Comparison of ENCODE assay signal across 15 cellular contexts in the genomic region with DNA sequence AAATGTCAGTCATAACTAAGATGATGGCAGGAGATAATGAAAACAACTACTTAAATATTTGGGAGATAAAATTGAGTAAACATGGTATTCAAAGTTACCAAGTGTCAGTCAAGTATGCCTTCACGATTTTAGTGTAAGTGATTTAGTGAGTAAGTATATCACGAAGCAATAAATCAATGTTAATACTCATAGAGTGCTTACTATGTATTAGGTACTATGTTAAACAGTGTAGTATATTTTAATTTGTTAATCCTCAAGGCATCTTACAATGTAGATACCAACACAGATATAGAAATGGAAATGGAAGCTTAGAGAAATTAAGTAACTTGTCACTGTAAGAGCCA. TPM values are rescaled to one million over a fixed set of nuclear protein-coding genes. Genes with fewer than 3 reads are reported as not detected.
"Had no signal": no experiment of that assay in that cellular context is flagged by ENCODE, and none has a peak within 500 bp of the region (broad histone marks: within the 10 kb centered on the region; RNA-seq: fewer than 3 reads in every experiment).

No MANE protein-coding gene starts in this region.

- H3K27ac ChIP-seq: adrenal gland, body of pancreas, ovary, tibial artery, vagina had no signal

- DNase-seq: activated CD4-positive, alpha-beta T cell treated with anti-CD3 and anti-CD28 coated beads, Interleukin-2, amount 50 U/mL, for 1 hour; activated CD8-positive, alpha-beta memory T cell treated with anti-CD3 and anti-CD28 coated beads, Interleukin-2, amount 10 ng/mL, durations not matched to agents 7 days and 5 days; activated gamma-delta T cell; activated T-cell treated with anti-CD3 and anti-CD28 coated beads, Interleukin-2, amount 50 U/mL, for 4 hours; adrenal gland; body of pancreas; central memory CD4-positive, alpha-beta T cell; cortex of kidney; effector memory CD8-positive, alpha-beta T cell; kidney glomerular epithelial cell; ovary; stimulated activated CD4-positive, alpha-beta T cell treated with anti-CD3 and anti-CD28 coated beads, Interleukin-4, amount 100 ng/mL, for 24 hours; tibial artery had no signal

- H3K4me1 ChIP-seq: body of pancreas, tibial artery, vagina had no signal

- H3K27me3 ChIP-seq: adrenal gland, body of pancreas, ovary, tibial artery, vagina had no signal

- H3K36me3 ChIP-seq: adrenal gland, ovary, vagina had no signal

- H3K4me3 ChIP-seq: adrenal gland, body of pancreas, ovary, tibial artery, vagina had no signal

- H3K9me3 ChIP-seq: adrenal gland, body of pancreas, ovary, tibial artery, vagina had no signal

- ATAC-seq: body of pancreas had no signal

RNA-seq across cellular contexts. Expression of gene ANXA3, which starts 59.6 kb away (rescaled TPM):
- total RNA-seq: neural crest cell had no signal
